17 cellular contexts compared by ENCODE assay signal in the genomic region with DNA sequence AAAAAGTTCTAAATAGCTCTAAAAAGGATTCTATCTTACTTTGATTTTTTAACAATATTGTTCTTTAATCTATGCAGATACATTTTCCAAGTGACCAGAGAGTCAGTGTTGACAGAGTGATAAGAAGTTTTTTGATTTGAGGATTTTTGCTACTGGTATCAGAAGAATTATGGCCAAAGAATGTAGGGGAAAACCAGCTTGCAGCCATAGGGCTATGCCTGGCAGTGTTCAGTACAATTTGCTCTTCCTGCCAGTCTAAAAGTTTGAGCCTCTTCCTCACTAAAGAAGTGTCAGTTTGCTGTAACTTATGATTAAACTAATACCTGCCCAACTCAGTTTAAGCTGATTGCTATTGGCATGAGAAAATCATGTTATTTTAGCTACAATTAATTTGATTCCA. TPM values are rescaled to one million over a fixed set of nuclear protein-coding genes. Genes with fewer than 3 reads are reported as not detected.
DNase-seq lines count a peak whose midpoint lies in the region; ATAC-seq, FAIRE-seq and TF ChIP-seq lines count a peak whose summit lies in the region.
"Had no signal": no experiment of that assay in that cellular context is flagged by ENCODE, and none has a peak within 500 bp of the region (broad histone marks: within the 10 kb centered on the region; RNA-seq: fewer than 3 reads in every experiment).

No MANE protein-coding gene starts in this region.

- H3K4me1 Mint-ChIP-seq in activated T-helper 1 cell treated with anti-CD3 and anti-CD28 coated beads, Interleukin-12 subunit alpha, Interleukin-12 subunit beta, Interleukin-2, Interleukin-4 antibody, amounts not matched to agents 30 ng/mL and 10 ng/mL and 1 ng/mL, durations not matched to agents 14 hours and 24 hours and 36 hours (ENCODE audit: low read depth), result no peaks in the 10 kb centered on the region

- peaks cover 12% of the 10 kb centered on the region for H3K4me1 ChIP-seq in adipocyte (ENCODE audit: control insufficient read depth, insufficient read depth, low read length)

- FAIRE-seq in H54 (lab: Jason Lieb, UNC), result peak; percentile 66
- FAIRE-seq: G401.6, GM19239 had no signal

- DNase-seq in A172 (ENCODE audit: low spot score) (peak; percentile 22), H54 (ENCODE audit: insufficient read length, low spot score) (no peak), NCI-H226 (peak; percentile 3), adipocyte (ENCODE audit: low read depth) (peak; percentile 22), HEK293T (ENCODE audit: extremely low spot score) (no peak)
- DNase-seq in stimulated activated naive CD4-positive, alpha-beta T cell treated with Interleukin-2 at 50 U/mL for 16 hours (lab: John Stamatoyannopoulos, UW), result no peak
- no peak for DNase-seq in activated T-helper 1 cell treated with anti-CD3 and anti-CD28 coated beads, Interleukin-12 subunit alpha, Interleukin-12 subunit beta, Interleukin-2, Interleukin-4 antibody, amounts not matched to agents 30 ng/mL and 10 ng/mL and 1 ng/mL, durations not matched to agents 14 hours and 24 hours and 36 hours (ENCODE audit: low spot score)
- DNase-seq: ACHN; CD4-positive, alpha-beta T cell; DMS79 treated with DMSO at 0.1 percent for 48 hours; EL; H7; KBM-7 had no signal

- H3K9ac ChIP-seq in adipocyte (ENCODE audit: low read length), result no peak overlapping the region
- H3K9ac ChIP-seq: BLaER1 treated with 17β-estradiol and CSF1 and Interleukin-3, amounts not matched to agents 10 nM and 100 nM had no signal

- no peak overlapping the region for H3K4me3 ChIP-seq in adipocyte (ENCODE audit: low read length)
- H3K4me3 ChIP-seq: BLaER1 treated with 17β-estradiol and CSF1 and Interleukin-3, amounts not matched to agents 10 nM and 100 nM had no signal

- H3K36me3 Mint-ChIP-seq in activated T-helper 1 cell treated with anti-CD3 and anti-CD28 coated beads, Interleukin-12 subunit alpha, Interleukin-12 subunit beta, Interleukin-2, Interleukin-4 antibody, amounts not matched to agents 30 ng/mL and 10 ng/mL and 1 ng/mL, durations not matched to agents 14 hours and 24 hours and 36 hours (ENCODE audit: low read depth), result no peaks in the 10 kb centered on the region

- POLR2A ChIA-PET in HEK293T (lab: Yijun Ruan, JAX), result no interaction called here

- H3K27ac Mint-ChIP-seq in activated T-helper 1 cell treated with anti-CD3 and anti-CD28 coated beads, Interleukin-12 subunit alpha, Interleukin-12 subunit beta, Interleukin-2, Interleukin-4 antibody, amounts not matched to agents 30 ng/mL and 10 ng/mL and 1 ng/mL, durations not matched to agents 14 hours and 24 hours and 36 hours, result no peak overlapping the region
- H3K27ac Mint-ChIP-seq: CD4-positive, alpha-beta T cell had no signal

- no peaks in the 10 kb centered on the region for H3K36me3 ChIP-seq in adipocyte (ENCODE audit: control insufficient read depth, insufficient read depth, low read length, severe bottlenecking)

- no peak for ATAC-seq in HG03342 (IDR thresholded peaks at IDR 0.05; ENCODE audit: unreplicated experiment)

- no peaks in the 10 kb centered on the region for H3K27me3 ChIP-seq in adipocyte (replicated peaks; ENCODE audit: control insufficient read depth, insufficient read depth, low read length)
- H3K27me3 ChIP-seq: BLaER1 treated with 17β-estradiol and CSF1 and Interleukin-3, amounts not matched to agents 10 nM and 100 nM had no signal

- no peak overlapping the region for H3K4me3 Mint-ChIP-seq in activated T-helper 1 cell treated with anti-CD3 and anti-CD28 coated beads, Interleukin-12 subunit alpha, Interleukin-12 subunit beta, Interleukin-2, Interleukin-4 antibody, amounts not matched to agents 30 ng/mL and 10 ng/mL and 1 ng/mL, durations not matched to agents 14 hours and 24 hours and 36 hours
- H3K4me3 Mint-ChIP-seq: CD4-positive, alpha-beta T cell had no signal

- intact Hi-C loops in activated T-helper 1 cell treated with anti-CD3 and anti-CD28 coated beads, Interleukin-12 subunit alpha, Interleukin-12 subunit beta, Interleukin-2, Interleukin-4 antibody, amounts not matched to agents 30 ng/mL and 10 ng/mL and 1 ng/mL, durations not matched to agents 14 hours and 24 hours and 36 hours (cut with micrococcal nuclease), result no loop called here

- TF ChIP-seq POLR2A in H54 (IDR thresholded peaks at IDR 0.05; ENCODE audit: low read depth, low read length), result no peak

- no peaks in the 10 kb centered on the region for H3K9me3 ChIP-seq in adipocyte (ENCODE audit: control insufficient read depth, low read length)

- no peaks in the 10 kb centered on the region for H3K9me3 Mint-ChIP-seq in activated T-helper 1 cell treated with anti-CD3 and anti-CD28 coated beads, Interleukin-12 subunit alpha, Interleukin-12 subunit beta, Interleukin-2, Interleukin-4 antibody, amounts not matched to agents 30 ng/mL and 10 ng/mL and 1 ng/mL, durations not matched to agents 14 hours and 24 hours and 36 hours
- H3K9me3 Mint-ChIP-seq: CD4-positive, alpha-beta T cell had no signal

- CTCF ChIA-PET in HEK293T (lab: Yijun Ruan, JAX), result no interaction called here

- H3K27me3 Mint-ChIP-seq in activated T-helper 1 cell treated with anti-CD3 and anti-CD28 coated beads, Interleukin-12 subunit alpha, Interleukin-12 subunit beta, Interleukin-2, Interleukin-4 antibody, amounts not matched to agents 30 ng/mL and 10 ng/mL and 1 ng/mL, durations not matched to agents 14 hours and 24 hours and 36 hours (ENCODE audit: insufficient read depth), result peaks cover 16% of the 10 kb centered on the region
- H3K27me3 Mint-ChIP-seq: CD4-positive, alpha-beta T cell had no signal

TF ChIP-seq in HEK293T, 16 proteins besides CTCF, POLR2A, EP300 and RAD21:
- TF ChIP-seq LEF1 (IDR thresholded peaks at IDR 0.05; ENCODE audit: borderline replicate concordance), result no peak
- no peak for TF ChIP-seq SUZ12 (IDR thresholded peaks at IDR 0.05)
- TF ChIP-seq, protein P1, sequence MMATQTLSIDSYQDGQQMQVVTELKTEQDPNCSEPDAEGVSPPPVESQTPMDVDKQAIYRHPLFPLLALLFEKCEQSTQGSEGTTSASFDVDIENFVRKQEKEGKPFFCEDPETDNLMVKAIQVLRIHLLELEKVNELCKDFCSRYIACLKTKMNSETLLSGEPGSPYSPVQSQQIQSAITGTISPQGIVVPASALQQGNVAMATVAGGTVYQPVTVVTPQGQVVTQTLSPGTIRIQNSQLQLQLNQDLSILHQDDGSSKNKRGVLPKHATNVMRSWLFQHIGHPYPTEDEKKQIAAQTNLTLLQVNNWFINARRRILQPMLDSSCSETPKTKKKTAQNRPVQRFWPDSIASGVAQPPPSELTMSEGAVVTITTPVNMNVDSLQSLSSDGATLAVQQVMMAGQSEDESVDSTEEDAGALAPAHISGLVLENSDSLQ (IDR thresholded peaks at IDR 0.05), result no peak
- TF ChIP-seq FOXM1 (IDR thresholded peaks at IDR 0.05; ENCODE audit: borderline replicate concordance), result no peak
- TF ChIP-seq ELF4 (IDR thresholded peaks at IDR 0.05), result no peak
- TF ChIP-seq SP1 (IDR thresholded peaks at IDR 0.05), result no peak
- TF ChIP-seq ZNF384 (IDR thresholded peaks at IDR 0.05), result no peak
- TF ChIP-seq TARDBP (IDR thresholded peaks at IDR 0.05), result no peak
- no peak for TF ChIP-seq CTBP1 (IDR thresholded peaks at IDR 0.05; ENCODE audit: borderline replicate concordance)
- no peak for TF ChIP-seq HDGF (IDR thresholded peaks at IDR 0.05; ENCODE audit: borderline replicate concordance)
- TF ChIP-seq BHLHE40 (IDR thresholded peaks at IDR 0.05; ENCODE audit: borderline replicate concordance), result no peak
- TF ChIP-seq NFRKB (IDR thresholded peaks at IDR 0.05), result no peak
- no peak for TF ChIP-seq FOXA1 (IDR thresholded peaks at IDR 0.05)
- TF ChIP-seq FOXK2 (IDR thresholded peaks at IDR 0.05), result no peak
- no peak for TF ChIP-seq L3MBTL2 (conservative IDR thresholded peaks at IDR 0.05)
- no peak for TF ChIP-seq ARNT (IDR thresholded peaks at IDR 0.05)

RNA-seq across cellular contexts. Expression of gene FSIP1, which starts 35.3 kb away (rescaled TPM):
- 0.41 and 0.86 TPM in 2 replicates for total RNA-seq in A172 (2014; rRNA removed; shearing (Covaris generic))
- total RNA-seq in activated T-helper 1 cell treated with anti-CD3 and anti-CD28 coated beads, Interleukin-12 subunit alpha, Interleukin-12 subunit beta, Interleukin-2, Interleukin-4 antibody, amounts not matched to agents 30 ng/mL and 10 ng/mL and 1 ng/mL, durations not matched to agents 14 hours and 24 hours and 36 hours, result 0.26 and 0.34 TPM in 2 replicates

Comparison
In these comparisons a context has a peak if more than half of its experiments do, and no peak if none do; other contexts are left out.
1. DNase-seq: peak in A172 (single experiment), NCI-H226 (single experiment) and adipocyte (single experiment); none in H54 (single experiment), stimulated activated naive CD4-positive, alpha-beta T cell treated with Interleukin-2 at 50 U/mL for 16 hours (single experiment), HEK293T (single experiment) and activated T-helper 1 cell treated with anti-CD3 and anti-CD28 coated beads, Interleukin-12 subunit alpha, Interleukin-12 subunit beta, Interleukin-2, Interleukin-4 antibody, amounts not matched to agents 30 ng/mL and 10 ng/mL and 1 ng/mL, durations not matched to agents 14 hours and 24 hours and 36 hours (single experiment).